Comparison of ENCODE assay signal across 9 cellular contexts in genomic region chr16:27321013-27321960, GRCh38. TPM values are rescaled to one million over a fixed set of nuclear protein-coding genes. Genes with fewer than 3 reads are reported as not detected.
DNase-seq lines count a peak whose midpoint lies in the region; ATAC-seq and TF ChIP-seq lines count a peak whose summit lies in the region.
"Had no signal": no experiment of that assay in that cellular context is flagged by ENCODE, and none has a peak within 500 bp of the region (broad histone marks: within the 10 kb centered on the region; RNA-seq: fewer than 3 reads in every experiment).

No MANE protein-coding gene starts in this region.

- ATAC-seq in SK-N-SH treated with all-trans-retinoic acid at 6 μM for 48 hours (no peak), activated B cell treated with CpG ODN at 0.5 μM for 24 hours (ENCODE audit: low read depth) (no peak), GM19395 (IDR thresholded peaks at IDR 0.05; ENCODE audit: unreplicated experiment) (no peak)
- ATAC-seq in stimulated activated naive B cell treated with anti-CD40 and anti-IgM and Interleukin-4, amounts not matched to agents 10 μg/mL and 1 μg/mL and 100 μg/mL, for 72 hours (replicated peaks) = no peak

- no peaks in the 10 kb centered on the region for H3K27me3 Mint-ChIP-seq in activated B cell treated with CpG ODN at 0.5 μM for 24 hours
- H3K27me3 Mint-ChIP-seq in stimulated activated naive B cell treated with anti-CD40 and anti-IgM and Interleukin-4, amounts not matched to agents 10 μg/mL and 1 μg/mL and 100 μg/mL, for 72 hours = no peaks in the 10 kb centered on the region

- H2AFZ ChIP-seq in SK-N-SH (ENCODE audit: low read depth) = no peak overlapping the region

- POLR2A ChIA-PET in SK-N-SH (lab: Yijun Ruan, JAX) (no interaction called here), activated B cell treated with CpG ODN at 0.5 μM for 24 hours (lab: Charles Lee) (interaction anchor here (0.7 to 1.5 kb wide), 6 partner anchors 46 to 91 kb away, joined by 3 to 6 read pairs (median 4); no protein-coding TSS in a partner anchor)

- peaks cover 95% of the 10 kb centered on the region for H3K4me1 Mint-ChIP-seq in activated B cell treated with CpG ODN at 0.5 μM for 24 hours
- peaks cover 60 to 98% of the 10 kb centered on the region in 2 donors for H3K4me1 Mint-ChIP-seq in stimulated activated naive B cell treated with anti-CD40 and anti-IgM and Interleukin-4, amounts not matched to agents 10 μg/mL and 1 μg/mL and 100 μg/mL, for 72 hours

- peaks cover 0 to 3% of the 10 kb centered on the region in 2 experiments for H3K36me3 ChIP-seq in SK-N-SH (replicated peaks in 1 of 2; ENCODE audit: control insufficient read depth in 1 of 2, insufficient read depth in 2 of 2, low read length in 1 of 2)
- H3K36me3 ChIP-seq: WERI-Rb-1 had no signal

- H3K4me3 ChIP-seq in SK-N-SH (ENCODE audit: low read depth in 2 of 2, low read length in 1 of 2) = no peak overlapping the region

- no peaks in the 10 kb centered on the region for H3K9me3 ChIP-seq in SK-N-SH

- CTCF ChIA-PET in SK-N-SH (lab: Yijun Ruan, JAX) = no interaction called here
- CTCF ChIA-PET in activated B cell treated with CpG ODN at 0.5 μM for 24 hours (lab: Charles Lee) = interaction anchor here (2.2 kb wide), 1 partner anchor 86 kb away, joined by 15 read pairs; no protein-coding TSS in a partner anchor

- H3K4me3 Mint-ChIP-seq in activated B cell treated with CpG ODN at 0.5 μM for 24 hours = peak overlapping the region; percentile 3
- peak overlapping the region; percentile 32 to 60 for H3K4me3 Mint-ChIP-seq in stimulated activated naive B cell treated with anti-CD40 and anti-IgM and Interleukin-4, amounts not matched to agents 10 μg/mL and 1 μg/mL and 100 μg/mL, for 72 hours

- intact Hi-C loops in activated B cell treated with CpG ODN at 0.5 μM for 24 hours (cut with micrococcal nuclease) = no loop called here

- H3K27ac ChIP-seq in SK-N-SH (ENCODE audit: low read depth in 2 of 2, low read length in 1 of 2) = no peak overlapping the region
- H3K27ac ChIP-seq: WERI-Rb-1 had no signal

- no peak overlapping the region for H3K4me2 ChIP-seq in SK-N-SH

- H3K4me1 ChIP-seq in SK-N-SH (ENCODE audit: control insufficient read depth in 1 of 2, insufficient read depth in 2 of 2, low read depth in 1 of 2, low read length in 1 of 2) = peaks cover 0 to 2% of the 10 kb centered on the region in 2 experiments; a peak in 1 of 4 replicates

- H4K20me1 ChIP-seq in SK-N-SH (ENCODE audit: insufficient read depth) = peaks cover 6% of the 10 kb centered on the region; the same call in 1 of the 2 replicates

- H3K27ac Mint-ChIP-seq in activated B cell treated with CpG ODN at 0.5 μM for 24 hours = peak overlapping the region; percentile 4
- peak overlapping the region; percentile 96 for H3K27ac Mint-ChIP-seq in stimulated activated naive B cell treated with anti-CD40 and anti-IgM and Interleukin-4, amounts not matched to agents 10 μg/mL and 1 μg/mL and 100 μg/mL, for 72 hours

- no peak overlapping the region for H3K9ac ChIP-seq in SK-N-SH

- no peaks in the 10 kb centered on the region for H3K9me2 ChIP-seq in SK-N-SH

- H3F3A ChIP-seq in SK-N-SH (replicated peaks; ENCODE audit: insufficient read depth) = no peaks in the 10 kb centered on the region

- no peak for TF ChIP-seq EP300 in SK-N-SH (IDR thresholded peaks at IDR 0.05; ENCODE audit: borderline replicate concordance in 1 of 2, low read depth in 1 of 2, low read length in 1 of 2)

- H3K27me3 ChIP-seq in SK-N-SH (ENCODE audit: insufficient read depth) = no peaks in the 10 kb centered on the region

- peaks cover 94% of the 10 kb centered on the region for H3K79me2 ChIP-seq in SK-N-SH (ENCODE audit: insufficient read depth)

- 80% methylated on average over 7 of the region's 7 CpGs for WGBS in SK-N-SH (ENCODE audit: low lambda C conversion rate)

- TF ChIP-seq CTCF in SK-N-SH (IDR thresholded peaks at IDR 0.05) (no peak), activated B cell treated with CpG ODN at 0.5 μM for 24 hours (IDR thresholded peaks at IDR 0.05) (no peak)

- no peaks in the 10 kb centered on the region for H3K9me3 Mint-ChIP-seq in activated B cell treated with CpG ODN at 0.5 μM for 24 hours
- H3K9me3 Mint-ChIP-seq in stimulated activated naive B cell treated with anti-CD40 and anti-IgM and Interleukin-4, amounts not matched to agents 10 μg/mL and 1 μg/mL and 100 μg/mL, for 72 hours = peaks cover 0 to 2% of the 10 kb centered on the region in 2 donors

- TF ChIP-seq RAD21 in SK-N-SH (IDR thresholded peaks at IDR 0.05; ENCODE audit: low read length) = no peak

- H3K36me3 Mint-ChIP-seq in activated B cell treated with CpG ODN at 0.5 μM for 24 hours (ENCODE audit: low read depth) = peaks cover 77% of the 10 kb centered on the region
- peaks cover 78 to 89% of the 10 kb centered on the region in 2 donors for H3K36me3 Mint-ChIP-seq in stimulated activated naive B cell treated with anti-CD40 and anti-IgM and Interleukin-4, amounts not matched to agents 10 μg/mL and 1 μg/mL and 100 μg/mL, for 72 hours

- DNase-seq in SK-N-SH (no peak), activated B cell treated with CpG ODN at 0.5 μM for 24 hours (no peak), fibroblast of gingiva (ENCODE audit: low read depth) (peak; percentile 24), D341Med (ENCODE audit: low spot score) (no peak), amniotic stem cell (lab: John Stamatoyannopoulos, UW) (no peak)
- DNase-seq in stimulated activated naive B cell treated with anti-CD40 and anti-IgM and Interleukin-4, amounts not matched to agents 10 μg/mL and 1 μg/mL and 100 μg/mL, for 72 hours = no peak
- DNase-seq: WERI-Rb-1 had no signal

TF ChIP-seq in SK-N-SH treated with all-trans-retinoic acid at 6 μM for 48 hours, 23 proteins besides CTCF, POLR2A, EP300 and RAD21:
- TF ChIP-seq BACH2 (CRISPR knock-in tag; IDR thresholded peaks at IDR 0.05; ENCODE audit: borderline replicate concordance) (no peak), ZNF70 (CRISPR knock-in tag; IDR thresholded peaks at IDR 0.05) (peak; percentile 97), ZC3H10 (CRISPR knock-in tag; IDR thresholded peaks at IDR 0.05) (no peak), CSDC2 (CRISPR knock-in tag; IDR thresholded peaks at IDR 0.05) (no peak), PATZ1 (CRISPR knock-in tag; IDR thresholded peaks at IDR 0.05; ENCODE audit: borderline replicate concordance) (no peak)

TF ChIP-seq in SK-N-SH, 30 proteins besides CTCF, POLR2A, EP300 and RAD21 (continues in another document):
- TF ChIP-seq REST (IDR thresholded peaks at IDR 0.05; ENCODE audit: low read depth, low read length) (no peak), SMC3 (IDR thresholded peaks at IDR 0.05; ENCODE audit: low read depth, low read length) (no peak), TAF1 (IDR thresholded peaks at IDR 0.05; ENCODE audit: borderline replicate concordance, low read depth, low read length) (no peak), FOXJ3 (CRISPR knock-in tag; IDR thresholded peaks at IDR 0.05) (no peak), POLR2AphosphoS5 (IDR thresholded peaks at IDR 0.05; ENCODE audit: low read depth, low read length) (no peak), YY1 (IDR thresholded peaks at IDR 0.05; ENCODE audit: low read depth) (no peak), ELF1 (IDR thresholded peaks at IDR 0.05) (no peak), SIN3A (IDR thresholded peaks at IDR 0.05; ENCODE audit: borderline replicate concordance, low read depth, low read length) (no peak)
- TF ChIP-seq, protein P1, sequence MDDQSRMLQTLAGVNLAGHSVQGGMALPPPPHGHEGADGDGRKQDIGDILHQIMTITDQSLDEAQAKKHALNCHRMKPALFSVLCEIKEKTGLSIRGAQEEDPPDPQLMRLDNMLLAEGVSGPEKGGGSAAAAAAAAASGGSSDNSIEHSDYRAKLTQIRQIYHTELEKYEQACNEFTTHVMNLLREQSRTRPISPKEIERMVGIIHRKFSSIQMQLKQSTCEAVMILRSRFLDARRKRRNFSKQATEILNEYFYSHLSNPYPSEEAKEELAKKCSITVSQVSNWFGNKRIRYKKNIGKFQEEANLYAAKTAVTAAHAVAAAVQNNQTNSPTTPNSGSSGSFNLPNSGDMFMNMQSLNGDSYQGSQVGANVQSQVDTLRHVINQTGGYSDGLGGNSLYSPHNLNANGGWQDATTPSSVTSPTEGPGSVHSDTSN (IDR thresholded peaks at IDR 0.05) = no peak

RNA-seq across cellular contexts. Expression of gene IL4R, which starts 7.5 kb away (rescaled TPM):
- 16.1 and 16.4 TPM in 2 replicates for polyA plus RNA-seq in SK-N-SH (2012; rRNA removed)
- polyA plus RNA-seq in SK-N-SH (2012; cell fraction: cytosol; rRNA removed) = 7.9 and 11.4 TPM in 2 replicates
- 28.8 and 28.9 TPM in 2 replicates for polyA plus RNA-seq in SK-N-SH (2012; cell fraction: nucleus; rRNA removed)
- total RNA-seq in activated B cell treated with CpG ODN at 0.5 μM for 24 hours = 176 and 202 TPM in 2 replicates

RNA-seq across cellular contexts. Expression of gene NSMCE1, which starts 52.7 kb away (rescaled TPM):
- 37.9 and 39.8 TPM in 2 replicates for polyA plus RNA-seq in SK-N-SH (2012; rRNA removed)
- 45.3 and 46.1 TPM in 2 replicates for polyA plus RNA-seq in SK-N-SH (2012; cell fraction: cytosol; rRNA removed)
- polyA plus RNA-seq in SK-N-SH (2012; cell fraction: nucleus; rRNA removed) = 20.5 and 24.4 TPM in 2 replicates
- 61.0 and 68.3 TPM in 2 replicates for total RNA-seq in activated B cell treated with CpG ODN at 0.5 μM for 24 hours
